Comparison of ENCODE assay signal across 17 cellular contexts in the genomic region with DNA sequence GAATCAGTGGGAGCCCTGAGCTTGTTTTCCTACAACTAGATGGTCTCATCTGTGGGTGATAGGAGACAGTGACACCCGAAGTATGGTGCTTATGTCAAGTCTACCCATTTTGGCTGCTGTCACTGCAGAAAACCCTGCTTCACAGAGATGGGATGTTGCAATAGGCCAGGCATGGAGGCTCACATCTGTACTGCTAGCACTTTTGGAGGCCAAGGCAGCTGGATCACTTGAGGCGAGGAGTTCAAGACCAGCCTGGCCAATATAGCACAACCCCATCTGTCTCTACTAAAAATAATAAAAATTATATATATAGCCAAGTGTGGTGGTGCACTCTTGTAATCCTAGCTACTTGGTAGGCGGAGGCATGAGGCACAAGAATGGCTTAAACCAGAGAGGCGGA. TPM values are rescaled to one million over a fixed set of nuclear protein-coding genes. Genes with fewer than 3 reads are reported as not detected.
"Had no signal": no experiment of that assay in that cellular context is flagged by ENCODE, and none has a peak within 500 bp of the region (broad histone marks: within the 10 kb centered on the region; RNA-seq: fewer than 3 reads in every experiment).

No MANE protein-coding gene starts in this region.

- H3K9me3 Mint-ChIP-seq: activated CD4-positive, alpha-beta memory T cell treated with anti-CD3 and anti-CD28 coated beads, Interleukin-2, amount 10 ng/mL, durations not matched to agents 7 days and 5 days; activated T-cell treated with anti-CD3 and anti-CD28 coated beads, Interleukin-2, amount 50 U/mL, for 24 hours had no signal

- H3K27ac Mint-ChIP-seq: activated CD4-positive, alpha-beta memory T cell treated with anti-CD3 and anti-CD28 coated beads, Interleukin-2, amount 10 ng/mL, durations not matched to agents 7 days and 5 days; activated T-cell treated with anti-CD3 and anti-CD28 coated beads, Interleukin-2, amount 50 U/mL, for 24 hours had no signal

- H3K4me3 ChIP-seq: gastrocnemius medialis, heart left ventricle, lower lobe of right lung, pancreas had no signal

- ATAC-seq: gastrocnemius medialis; heart left ventricle; left cardiac atrium; lower lobe of right lung; pancreas; stimulated activated naive CD8-positive, alpha-beta T cell treated with anti-CD3 and anti-CD28 coated beads, Interleukin-15, Interleukin-2, amounts not matched to agents 100 U/mL and 50 U/mL, for 24 hours had no signal

- H3K9me3 ChIP-seq: gastrocnemius medialis, heart left ventricle, lower lobe of right lung, pancreas had no signal

- H3K4me3 Mint-ChIP-seq: activated CD4-positive, alpha-beta memory T cell treated with anti-CD3 and anti-CD28 coated beads, Interleukin-2, amount 10 ng/mL, durations not matched to agents 7 days and 5 days; activated T-cell treated with anti-CD3 and anti-CD28 coated beads, Interleukin-2, amount 50 U/mL, for 24 hours had no signal

- DNase-seq: activated CD4-positive, alpha-beta memory T cell treated with anti-CD3 and anti-CD28 coated beads, Interleukin-2, amount 10 ng/mL, durations not matched to agents 7 days and 5 days; activated effector memory CD4-positive, alpha-beta T cell treated with Interleukin-2 at 50 U/mL for 16 hours; activated naive CD4-positive, alpha-beta T cell treated with anti-CD3 and anti-CD28 coated beads, Interleukin-2, amount 50 U/mL, for 16 hours; activated T-cell treated with anti-CD3 and anti-CD28 coated beads, Interleukin-2, amount 50 U/mL, for 24 hours; dermis blood vessel endothelial cell; gastrocnemius medialis; heart left ventricle; left cardiac atrium; lower lobe of right lung; pancreas; stimulated activated CD4-positive, alpha-beta T cell treated with anti-CD3 and anti-CD28 coated beads, Interleukin-4, amount 100 ng/mL, for 24 hours; stimulated activated naive CD8-positive, alpha-beta T cell treated with anti-CD3 and anti-CD28 coated beads, Interleukin-15, Interleukin-2, amounts not matched to agents 100 U/mL and 50 U/mL, for 24 hours; T-helper 9 cell had no signal

- H3K27me3 ChIP-seq: gastrocnemius medialis, heart left ventricle, pancreas had no signal

- H3K36me3 ChIP-seq: gastrocnemius medialis had no signal

- H3K27me3 Mint-ChIP-seq: activated T-cell treated with anti-CD3 and anti-CD28 coated beads, Interleukin-2, amount 50 U/mL, for 24 hours had no signal

- H3K27ac ChIP-seq: epithelial cell of prostate, gastrocnemius medialis, heart left ventricle, lower lobe of right lung, VCaP had no signal

RNA-seq across cellular contexts. Expression of a gene that starts 32.1 kb away (rescaled TPM):
- total RNA-seq: activated CD4-positive, alpha-beta memory T cell treated with anti-CD3 and anti-CD28 coated beads, Interleukin-2, amount 10 ng/mL, durations not matched to agents 7 days and 5 days; astrocyte; chondrocyte; gastrocnemius medialis had no signal
